In the genomic region with DNA sequence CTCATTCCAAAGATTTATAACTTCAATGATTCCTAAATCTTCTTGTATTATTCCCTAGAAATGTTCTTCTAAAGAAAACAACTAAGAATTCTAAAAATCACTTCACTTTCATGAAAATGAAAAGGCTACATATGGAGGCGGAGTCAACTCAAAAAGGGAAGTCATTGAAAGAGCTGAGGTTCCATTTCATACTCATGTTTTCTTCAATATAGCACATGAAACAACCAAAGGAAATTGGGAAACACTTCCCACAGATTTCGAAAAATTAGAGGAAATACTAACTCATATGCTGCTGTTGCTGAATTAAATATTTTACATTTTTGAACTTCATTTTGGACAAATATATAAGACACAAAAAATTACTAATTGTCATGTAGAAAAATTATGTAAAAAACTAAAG, we compare ENCODE assay signal across 14 cellular contexts. TPM values are rescaled to one million over a fixed set of nuclear protein-coding genes. Genes with fewer than 3 reads are reported as not detected.
DNase-seq lines count a peak whose midpoint lies in the region; ATAC-seq and TF ChIP-seq lines count a peak whose summit lies in the region.
"Had no signal": no experiment of that assay in that cellular context is flagged by ENCODE, and none has a peak within 500 bp of the region (broad histone marks: within the 10 kb centered on the region; RNA-seq: fewer than 3 reads in every experiment).

Gene CD163 (minus strand): TSS at position 92 of the 400 bp plus-strand sequence. CDS start 87 bp downstream, at position 5.

- CTCF ChIA-PET in A673 (lab: Charles Lee): no interaction called here

- H3K27me3 ChIP-seq in heart left ventricle (no peaks in the 10 kb centered on the region), ovary (no peaks in the 10 kb centered on the region), vagina (no peaks in the 10 kb centered on the region), A673 (replicated peaks; ENCODE audit: insufficient read depth, low read depth, low read length, poor library complexity) (no peaks in the 10 kb centered on the region)
- H3K27me3 ChIP-seq: neural progenitor cell had no signal

- DNase-seq in SIG-M5 treated with dmso at 0.1 percent for 504 hours (lab: John Stamatoyannopoulos, UW; ENCODE audit: unreplicated experiment): peak; percentile 71
- DNase-seq in heart left ventricle: no peak
- DNase-seq in ovary: no peak
- no peak for DNase-seq in vagina (ENCODE audit: extremely low spot score in 2 of 2)
- no peak for DNase-seq in SHP77 (lab: John Stamatoyannopoulos, UW)
- DNase-seq in A673 (ENCODE audit: low spot score): no peak
- DNase-seq in T-helper 2 cell: no peak
- DNase-seq: activated CD8-positive, alpha-beta T cell treated with anti-CD3 and anti-CD28 coated beads for 36 hours; activated naive CD4-positive, alpha-beta T cell; Caco-2; islet precursor cell; MM.1S; stimulated activated naive B cell treated with anti-CD40 and anti-IgM and Interleukin-4, amounts not matched to agents 10 μg/mL and 1 μg/mL and 100 μg/mL, for 72 hours had no signal

- no peak for TF ChIP-seq EP300 in ovary (IDR thresholded peaks at IDR 0.05)

- TF ChIP-seq CTCF in heart left ventricle (IDR thresholded peaks at IDR 0.05): no peak
- TF ChIP-seq CTCF in ovary (IDR thresholded peaks at IDR 0.05): no peak
- TF ChIP-seq CTCF in vagina (IDR thresholded peaks at IDR 0.05): no peak
- no peak for TF ChIP-seq CTCF in A673 (conservative IDR thresholded peaks at IDR 0.05; ENCODE audit: low read depth, low read length)

- intact Hi-C loops in heart left ventricle (cut with DNase I) (no loop called here), ovary (cut with DNase I) (no loop called here), vagina (cut with DNase I) (no loop called here), A673 (cut with micrococcal nuclease; ENCODE audit: unreplicated experiment) (no loop called here)

- H3K4me1 ChIP-seq in heart left ventricle (peaks cover 0 to 9% (median 0%) of the 10 kb centered on the region in 12 donors), ovary (ENCODE audit: insufficient read depth) (no peaks in the 10 kb centered on the region), vagina (no peaks in the 10 kb centered on the region), A673 (ENCODE audit: insufficient read depth, low read length, poor library complexity, severe bottlenecking) (no peaks in the 10 kb centered on the region)
- H3K4me1 ChIP-seq: Caco-2, neural progenitor cell had no signal

- TF ChIP-seq POLR2A in heart left ventricle (IDR thresholded peaks at IDR 0.05): no peak
- no peak for TF ChIP-seq POLR2A in ovary (IDR thresholded peaks at IDR 0.05)
- TF ChIP-seq POLR2A in vagina (IDR thresholded peaks at IDR 0.05): no peak

- peaks cover 0 to 3% (median 0%) of the 10 kb centered on the region in 12 donors for H3K9me3 ChIP-seq in heart left ventricle
- H3K9me3 ChIP-seq in ovary: no peaks in the 10 kb centered on the region
- H3K9me3 ChIP-seq in vagina: no peaks in the 10 kb centered on the region
- no peaks in the 10 kb centered on the region for H3K9me3 ChIP-seq in A673 (ENCODE audit: low read depth, low read length, poor library complexity, severe bottlenecking)
- H3K9me3 ChIP-seq: Caco-2 had no signal

- POLR2A ChIA-PET in A673 (lab: Charles Lee; ENCODE audit: low non-redundant PET): no interaction called here

- BruUV-seq in A673 (replicated peaks; lab: Mats Ljungman, UMichigan): no TSS peak

- WGBS in heart left ventricle, 4 donors: 53 to 65% (median 61%) methylated on average over 2 of the region's 2 CpGs
- 65 to 71% (median 68%) methylated on average over 2 of the region's 2 CpGs for WGBS in ovary, 3 donors

- H3K36me3 ChIP-seq in heart left ventricle (no peaks in the 10 kb centered on the region), ovary (no peaks in the 10 kb centered on the region), vagina (no peaks in the 10 kb centered on the region), A673 (ENCODE audit: insufficient read depth, low read length, poor library complexity, severe bottlenecking) (no peaks in the 10 kb centered on the region)
- H3K36me3 ChIP-seq: neural progenitor cell had no signal

- H3K4me3 ChIP-seq in heart left ventricle (peak within 1 kb of the TSS in 9 of 12 donors; percentile 1 to 56 (median 22)), ovary (no peak within 1 kb of the TSS), vagina (no peak within 1 kb of the TSS), A673 (ENCODE audit: low read depth, low read length, poor library complexity, severe bottlenecking) (no peak within 1 kb of the TSS)
- H3K4me3 ChIP-seq: neural progenitor cell had no signal

- peak in 2 of 4 donors; percentile 45 to 66 for ATAC-seq in heart left ventricle
- ATAC-seq: activated CD8-positive, alpha-beta T cell treated with anti-CD3 and anti-CD28 coated beads for 36 hours; stimulated activated naive B cell treated with anti-CD40 and anti-IgM and Interleukin-4, amounts not matched to agents 10 μg/mL and 1 μg/mL and 100 μg/mL, for 72 hours had no signal

- peak within 1 kb of the TSS in 10 of 12 donors; percentile 4 to 88 (median 32) for H3K27ac ChIP-seq in heart left ventricle
- H3K27ac ChIP-seq in ovary: no peak within 1 kb of the TSS
- H3K27ac ChIP-seq in vagina: no peak within 1 kb of the TSS
- no peak within 1 kb of the TSS for H3K27ac ChIP-seq in A673 (ENCODE audit: low read depth, low read length, poor library complexity, severe bottlenecking)
- H3K27ac ChIP-seq: neural progenitor cell had no signal

RNA-seq across cellular contexts. Expression of gene CD163, which starts in this region (rescaled TPM):
- 100 to 1,000 TPM in 2 of 9 donors, 10 to 100 TPM in 5, 1 to 10 TPM in 2; 6.2 to 389 (median 46.9) TPM for total RNA-seq in heart left ventricle
- polyA plus RNA-seq in heart left ventricle: 10 to 100 TPM; 17.3 to 72.0 TPM
- total RNA-seq in ovary: 100 to 1,000 TPM in 2 of 7 donors, 10 to 100 TPM in 5; 15.2 to 203 (median 58.2) TPM
- 10 to 100 TPM; 33.5 to 83.8 TPM for polyA plus RNA-seq in ovary
- 96.3 TPM for total RNA-seq in vagina
- total RNA-seq in A673 (2021): 0.41 TPM in 1 of 2 replicates, not detected in the other
- total RNA-seq: activated CD8-positive, alpha-beta T cell treated with anti-CD3 and anti-CD28 coated beads for 36 hours had no signal

Comparison
In these comparisons a context has a peak if more than half of its experiments do, and no peak if none do; other contexts are left out.
1. H3K27ac ChIP-seq: peak in heart left ventricle (10 of 12); none in ovary (0 of 2), vagina (single experiment) and A673 (single experiment).
2. H3K4me3 ChIP-seq: peak in heart left ventricle (9 of 12); none in ovary (single experiment), vagina (0 of 2) and A673 (single experiment).